In the genomic region with DNA sequence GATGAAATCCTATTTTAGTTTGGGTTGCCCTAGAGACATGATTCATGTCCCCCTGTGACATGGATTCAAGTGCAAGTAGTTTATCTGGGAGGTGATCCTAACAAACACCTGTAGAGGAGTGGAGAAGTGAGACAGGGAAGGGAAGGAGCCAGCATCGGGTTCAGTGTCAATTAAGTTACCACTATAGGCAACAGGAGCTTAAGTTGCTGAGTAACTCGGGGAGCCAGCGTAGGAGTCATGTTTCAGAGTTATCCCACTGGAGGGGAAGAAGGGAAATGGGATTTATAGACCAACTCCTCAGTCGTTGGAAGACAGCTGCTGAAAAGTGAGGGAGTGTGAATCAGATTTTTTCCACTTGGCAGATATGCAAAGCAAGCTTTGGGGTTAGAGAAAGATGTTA, we compare ENCODE assay signal across 11 cellular contexts. TPM values are rescaled to one million over a fixed set of nuclear protein-coding genes. Genes with fewer than 3 reads are reported as not detected.
DNase-seq lines count a peak whose midpoint lies in the region; ATAC-seq and TF ChIP-seq lines count a peak whose summit lies in the region.
"Had no signal": no experiment of that assay in that cellular context is flagged by ENCODE, and none has a peak within 500 bp of the region (broad histone marks: within the 10 kb centered on the region; RNA-seq: fewer than 3 reads in every experiment).

No MANE protein-coding gene starts in this region.

- peak overlapping the region; percentile 93 for H3K27ac Mint-ChIP-seq in activated CD4-positive, alpha-beta T cell treated with anti-CD3 and anti-CD28 coated beads, Interleukin-2, amount 10 ng/mL, durations not matched to agents 7 days and 5 days
- no peak overlapping the region for H3K27ac Mint-ChIP-seq in type B pancreatic cell

- no peak overlapping the region for H2AFZ ChIP-seq in OCI-LY1 (ENCODE audit: low read length)

- POLR2A ChIA-PET in activated CD4-positive, alpha-beta T cell treated with anti-CD3 and anti-CD28 coated beads, Interleukin-2, amount 10 ng/mL, durations not matched to agents 7 days and 5 days (lab: Charles Lee): interaction anchor here (0.6 kb wide), 2 partner anchors 280 to 885 kb away, joined by 3 to 9 read pairs; no protein-coding TSS in a partner anchor

- peaks cover 86% of the 10 kb centered on the region for H3K36me3 Mint-ChIP-seq in activated CD4-positive, alpha-beta T cell treated with anti-CD3 and anti-CD28 coated beads, Interleukin-2, amount 10 ng/mL, durations not matched to agents 7 days and 5 days (ENCODE audit: low read depth)
- peaks cover 56% of the 10 kb centered on the region for H3K36me3 Mint-ChIP-seq in type B pancreatic cell

- no peak overlapping the region for H3K4me3 ChIP-seq in OCI-LY1 (ENCODE audit: low read depth, low read length, poor library complexity, severe bottlenecking)
- no peak overlapping the region for H3K4me3 ChIP-seq in fibroblast of the aortic adventitia (ENCODE audit: low read depth, low read length)
- H3K4me3 ChIP-seq: right atrium auricular region had no signal

- no peak for ATAC-seq in GM19467 (IDR thresholded peaks at IDR 0.05; ENCODE audit: unreplicated experiment)

- no peak overlapping the region for H3K9ac ChIP-seq in OCI-LY1 (ENCODE audit: low read length)

- H3K9me2 ChIP-seq in OCI-LY1 (ENCODE audit: low read depth, low read length): no peaks in the 10 kb centered on the region

- H3K4me3 Mint-ChIP-seq in activated CD4-positive, alpha-beta T cell treated with anti-CD3 and anti-CD28 coated beads, Interleukin-2, amount 10 ng/mL, durations not matched to agents 7 days and 5 days: no peak overlapping the region
- no peak overlapping the region for H3K4me3 Mint-ChIP-seq in type B pancreatic cell

- no peak overlapping the region for H3K4me2 ChIP-seq in OCI-LY1 (ENCODE audit: low read length)

- H3K27ac ChIP-seq in OCI-LY1 (ENCODE audit: low read depth, low read length, poor library complexity, severe bottlenecking): peak overlapping the region; percentile 51
- H3K27ac ChIP-seq: right atrium auricular region had no signal

- DNase-seq in activated CD4-positive, alpha-beta T cell treated with anti-CD3 and anti-CD28 coated beads, Interleukin-2, amount 10 ng/mL, durations not matched to agents 7 days and 5 days: no peak
- DNase-seq in activated CD4-positive, alpha-beta T cell treated with anti-CD3 and anti-CD28 coated beads, Interleukin-2, amount 50 U/mL, for 48 hours: no peak
- peak; percentile 11 for DNase-seq in fibroblast of the aortic adventitia (ENCODE audit: low read depth)
- DNase-seq in renal cortical epithelial cell (ENCODE audit: low read depth): peak; percentile 17
- DNase-seq in NCI-H524 treated with DMSO at 0.1 percent for 48 hours (lab: John Stamatoyannopoulos, UW): no peak
- no peak for DNase-seq in type B pancreatic cell (ENCODE audit: extremely low spot score, unreplicated experiment)
- DNase-seq: activated CD4-positive, alpha-beta T cell treated with anti-CD3 and anti-CD28 coated beads for 4 hours; NCI-H1105 treated with DMSO at 0.1 percent for 48 hours had no signal

- no peaks in the 10 kb centered on the region for H4K20me1 ChIP-seq in OCI-LY1 (ENCODE audit: insufficient read depth, low read length)

- H3K9me3 ChIP-seq in OCI-LY1 (ENCODE audit: low read length): no peaks in the 10 kb centered on the region
- H3K9me3 ChIP-seq: right atrium auricular region had no signal

- H3K27me3 ChIP-seq in OCI-LY1 (ENCODE audit: insufficient read depth, low read length): no peaks in the 10 kb centered on the region
- H3K27me3 ChIP-seq: right atrium auricular region had no signal

- H3K9me3 Mint-ChIP-seq in activated CD4-positive, alpha-beta T cell treated with anti-CD3 and anti-CD28 coated beads, Interleukin-2, amount 10 ng/mL, durations not matched to agents 7 days and 5 days: peaks cover 64% of the 10 kb centered on the region
- H3K9me3 Mint-ChIP-seq in type B pancreatic cell: peaks cover 12% of the 10 kb centered on the region

- CTCF ChIA-PET in activated CD4-positive, alpha-beta T cell treated with anti-CD3 and anti-CD28 coated beads, Interleukin-2, amount 10 ng/mL, durations not matched to agents 7 days and 5 days (lab: Charles Lee): interaction anchor here (1.4 to 1.7 kb wide), 4 partner anchors 8 to 288 kb away, joined by 3 to 5 read pairs (median 4); no protein-coding TSS in a partner anchor

- no peaks in the 10 kb centered on the region for H3K79me2 ChIP-seq in OCI-LY1 (ENCODE audit: insufficient read depth, low read length)

- H3F3A ChIP-seq in OCI-LY1 (ENCODE audit: insufficient read depth, low read length): no peaks in the 10 kb centered on the region

- H3K27me3 Mint-ChIP-seq in activated CD4-positive, alpha-beta T cell treated with anti-CD3 and anti-CD28 coated beads, Interleukin-2, amount 10 ng/mL, durations not matched to agents 7 days and 5 days: no peaks in the 10 kb centered on the region
- no peaks in the 10 kb centered on the region for H3K27me3 Mint-ChIP-seq in type B pancreatic cell

- TF ChIP-seq CTCF in OCI-LY1 (IDR thresholded peaks at IDR 0.05; ENCODE audit: low read length) (no peak), fibroblast of the aortic adventitia (IDR thresholded peaks at IDR 0.05; ENCODE audit: insufficient read depth, low read length) (no peak), type B pancreatic cell (conservative IDR thresholded peaks at IDR 0.05) (no peak)

- peaks cover 70% of the 10 kb centered on the region for H3K4me1 Mint-ChIP-seq in activated CD4-positive, alpha-beta T cell treated with anti-CD3 and anti-CD28 coated beads, Interleukin-2, amount 10 ng/mL, durations not matched to agents 7 days and 5 days
- peaks cover 26% of the 10 kb centered on the region for H3K4me1 Mint-ChIP-seq in type B pancreatic cell (ENCODE audit: unreplicated experiment)

- H3K36me3 ChIP-seq in OCI-LY1 (ENCODE audit: insufficient read depth, low read length): peaks cover 21% of the 10 kb centered on the region; the same call in 1 of the 2 replicates

- peaks cover 23% of the 10 kb centered on the region for H3K4me1 ChIP-seq in OCI-LY1 (ENCODE audit: insufficient read depth, low read length, severe bottlenecking)

RNA-seq across cellular contexts. Expression of gene SLC30A7, which starts 54.9 kb away (rescaled TPM):
- 10 to 100 TPM; 32.8 to 33.9 TPM for total RNA-seq in activated CD4-positive, alpha-beta T cell treated with anti-CD3 and anti-CD28 coated beads, Interleukin-2, amount 10 ng/mL, durations not matched to agents 7 days and 5 days
- 14.6 and 75.3 TPM in 2 replicates for total RNA-seq in fibroblast of the aortic adventitia (ENCODE audit: low replicate concordance)
- total RNA-seq in renal cortical epithelial cell: 38.0 and 41.0 TPM in 2 replicates
- 30.1 and 37.5 TPM in 2 replicates for total RNA-seq in type B pancreatic cell (ENCODE audit: low replicate concordance)

RNA-seq across cellular contexts. Expression of gene EXTL2, which starts 56.1 kb away (rescaled TPM):
- total RNA-seq in activated CD4-positive, alpha-beta T cell treated with anti-CD3 and anti-CD28 coated beads, Interleukin-2, amount 10 ng/mL, durations not matched to agents 7 days and 5 days: 1 to 10 TPM; 2.4 to 3.5 TPM
- 12.2 and 34.1 TPM in 2 replicates for total RNA-seq in fibroblast of the aortic adventitia (ENCODE audit: low replicate concordance)
- 8.0 and 9.1 TPM in 2 replicates for total RNA-seq in renal cortical epithelial cell
- total RNA-seq in type B pancreatic cell (ENCODE audit: low replicate concordance): 11.7 and 40.1 TPM in 2 replicates

Comparison
In these comparisons a context has a peak if more than half of its experiments do, and no peak if none do; other contexts are left out.
1. DNase-seq: peak in fibroblast of the aortic adventitia (single experiment) and renal cortical epithelial cell (single experiment); none in activated CD4-positive, alpha-beta T cell treated with anti-CD3 and anti-CD28 coated beads, Interleukin-2, amount 10 ng/mL, durations not matched to agents 7 days and 5 days (single experiment), activated CD4-positive, alpha-beta T cell treated with anti-CD3 and anti-CD28 coated beads, Interleukin-2, amount 50 U/mL, for 48 hours (0 of 2), NCI-H524 treated with DMSO at 0.1 percent for 48 hours (single experiment) and type B pancreatic cell (single experiment).